In genomic region chr2:20369366-20369765, GRCh38 we compare ENCODE assay signal across 30 cellular contexts.
"Had no signal": no experiment of that assay in that cellular context is flagged by ENCODE, and none has a peak within 500 bp of the region (broad histone marks: within the 10 kb centered on the region; RNA-seq: fewer than 3 reads in every experiment).

No MANE protein-coding gene starts in this region.

- H3K36me3 ChIP-seq: heart left ventricle, left lung, lower lobe of right lung, pancreas, prostate gland, upper lobe of left lung, WERI-Rb-1 had no signal

- H3K27me3 ChIP-seq: body of pancreas, left lung, pancreas, upper lobe of left lung had no signal

- DNase-seq: activated CD4-positive, alpha-beta memory T cell treated with anti-CD3 and anti-CD28 coated beads, Interleukin-2, amount 10 ng/mL, durations not matched to agents 7 days and 5 days; activated CD4-positive, alpha-beta T cell treated with anti-CD3 and anti-CD28 coated beads, Interleukin-2, amount 10 ng/mL, durations not matched to agents 7 days and 5 days; activated CD4-positive, CD25-positive, alpha-beta regulatory T cell treated with anti-CD3 and anti-CD28 coated beads, Interleukin-2, amount 50 U/mL, for 72 hours; activated CD8-positive, alpha-beta memory T cell treated with anti-CD3 and anti-CD28 coated beads, Interleukin-2, amount 50 U/mL, for 48 hours; activated naive CD8-positive, alpha-beta T cell treated with anti-CD3 and anti-CD28 coated beads, Interleukin-2, amount 50 U/mL, for 24 hours; activated T-cell treated with anti-CD3 and anti-CD28 coated beads, Interleukin-2, amount 50 U/mL, for 24 hours; anterior cingulate cortex; body of pancreas; cortex of kidney; effector memory CD8-positive, alpha-beta T cell; foreskin fibroblast; heart left ventricle; hypothalamus; immature natural killer cell; kidney glomerular epithelial cell; left lung; lower lobe of right lung; mesendoderm; naive thymus-derived CD4-positive, alpha-beta T cell; pancreas; SK-N-SH; stimulated activated CD4-positive, alpha-beta T cell treated with anti-CD3 and anti-CD28 coated beads, Interleukin-15, amount 100 ng/mL, for 24 hours; stimulated activated CD4-positive, alpha-beta T cell treated with anti-CD3 and anti-CD28 coated beads, Interleukin-2, amount 100 ng/mL, for 24 hours; stimulated activated naive CD4-positive, alpha-beta T cell; SW 1271; T-helper 17 cell; T1000; upper lobe of left lung; WERI-Rb-1 had no signal

- H3K9ac ChIP-seq: SK-N-SH had no signal

- H3K4me2 ChIP-seq: SK-N-SH had no signal

- ATAC-seq: activated naive CD8-positive, alpha-beta T cell treated with anti-CD3 and anti-CD28 coated beads, Interleukin-2, amount 50 U/mL, for 24 hours; effector memory CD8-positive, alpha-beta T cell; naive thymus-derived CD4-positive, alpha-beta T cell; T-helper 17 cell had no signal

- H3K4me3 ChIP-seq: body of pancreas, heart left ventricle, left lung, lower lobe of right lung, pancreas, prostate gland, upper lobe of left lung had no signal

- H3K9me3 ChIP-seq: body of pancreas, heart left ventricle, lower lobe of right lung, pancreas, prostate gland, SK-N-SH had no signal

- H3K27ac ChIP-seq: body of pancreas, heart left ventricle, left lung, lower lobe of right lung, pancreas, upper lobe of left lung, WERI-Rb-1 had no signal

- H3K4me1 ChIP-seq: body of pancreas, left lung, lower lobe of right lung, pancreas, prostate gland, upper lobe of left lung had no signal
